9 cellular contexts compared by ENCODE assay signal in genomic region chr10:18140149-18140956, GRCh38. TPM values are rescaled to one million over a fixed set of nuclear protein-coding genes. Genes with fewer than 3 reads are reported as not detected.
DNase-seq lines count a peak whose midpoint lies in the region; ATAC-seq and TF ChIP-seq lines count a peak whose summit lies in the region.
"Had no signal": no experiment of that assay in that cellular context is flagged by ENCODE, and none has a peak within 500 bp of the region (broad histone marks: within the 10 kb centered on the region; RNA-seq: fewer than 3 reads in every experiment).

Gene CACNB2, plus strand, starts transcription at chr10:18140424.

- no peaks in the 10 kb centered on the region for H3K4me1 ChIP-seq in HEK293 (ENCODE audit: control insufficient read depth, insufficient read depth, low read length)
- H3K4me1 ChIP-seq in skeletal muscle satellite cell (ENCODE audit: control insufficient read depth, insufficient read depth, low read length), result peaks cover 5% of the 10 kb centered on the region

- POLR2A ChIA-PET in AG04450 (lab: Yijun Ruan, JAX) (no interaction called here), HEK293 (lab: Yijun Ruan, JAX) (interaction anchor here (0.5 kb wide), 1 partner anchor 32 kb away, joined by 3 read pairs; no protein-coding TSS in a partner anchor)

- H3K4me3 Mint-ChIP-seq in activated CD8-positive, alpha-beta memory T cell treated with anti-CD3 and anti-CD28 coated beads, Interleukin-2, amount 10 ng/mL, durations not matched to agents 7 days and 5 days, result no peak within 1 kb of the TSS
- H3K4me3 Mint-ChIP-seq: central memory CD8-positive, alpha-beta T cell had no signal

- no peak for DNase-seq in AG04450 (ENCODE audit: low read depth, low spot score)
- peak; percentile 57 to 58 for DNase-seq in T47D (ENCODE audit: low read depth in 1 of 2, low spot score in 1 of 2)
- DNase-seq in iPS-NIHi11 (ENCODE audit: low spot score), result peak; percentile 60
- DNase-seq in activated CD8-positive, alpha-beta memory T cell treated with anti-CD3 and anti-CD28 coated beads, Interleukin-2, amount 10 ng/mL, durations not matched to agents 7 days and 5 days, result no peak
- DNase-seq in DMS114 treated with DMSO at 0.1 percent for 48 hours (lab: John Stamatoyannopoulos, UW; ENCODE audit: unreplicated experiment), result no peak
- DNase-seq in GM19238 (ENCODE audit: insufficient read length, low spot score), result no peak

- H3K9me3 ChIP-seq in AG04450 (ENCODE audit: control insufficient read depth, insufficient read depth, low read length) (no peaks in the 10 kb centered on the region; the same call in 1 of the 2 replicates), HEK293 (ENCODE audit: control insufficient read depth, insufficient read depth, low read depth, low read length) (no peaks in the 10 kb centered on the region), skeletal muscle satellite cell (replicated peaks; ENCODE audit: low read length) (no peaks in the 10 kb centered on the region)

- H3K9me3 Mint-ChIP-seq in activated CD8-positive, alpha-beta memory T cell treated with anti-CD3 and anti-CD28 coated beads, Interleukin-2, amount 10 ng/mL, durations not matched to agents 7 days and 5 days (ENCODE audit: low read depth), result no peaks in the 10 kb centered on the region
- H3K9me3 Mint-ChIP-seq: central memory CD8-positive, alpha-beta T cell had no signal

- H3K27me3 ChIP-seq in AG04450 (ENCODE audit: control insufficient read depth, insufficient read depth, low read length) (peaks cover 36% of the 10 kb centered on the region), skeletal muscle satellite cell (ENCODE audit: control insufficient read depth, insufficient read depth, low read length) (peaks cover 55% of the 10 kb centered on the region)

- peaks cover 36% of the 10 kb centered on the region for H3K27me3 Mint-ChIP-seq in activated CD8-positive, alpha-beta memory T cell treated with anti-CD3 and anti-CD28 coated beads, Interleukin-2, amount 10 ng/mL, durations not matched to agents 7 days and 5 days

- TF ChIP-seq CTCF in AG04450 (IDR thresholded peaks at IDR 0.05; ENCODE audit: low read depth, low read length) (no peak), HEK293 (tag by site-specific recombination; IDR thresholded peaks at IDR 0.05) (peak; percentile 74; the same call in 1 of the 2 replicates)

- H3K27ac ChIP-seq in AG04450 (ENCODE audit: low read depth, low read length) (no peak within 1 kb of the TSS), HEK293 (ENCODE audit: extremely low read depth, low read depth, low read length) (peak within 1 kb of the TSS; percentile 81; the same call in 1 of the 2 replicates)

- in situ Hi-C loops in T47D (cut with HindIII; ENCODE audit: low pct_unique_long_range_greater_than_20kb, low sequenced_read_pairs), result no loop called here

- H3K36me3 Mint-ChIP-seq in activated CD8-positive, alpha-beta memory T cell treated with anti-CD3 and anti-CD28 coated beads, Interleukin-2, amount 10 ng/mL, durations not matched to agents 7 days and 5 days, result no peaks in the 10 kb centered on the region

- H3K4me1 Mint-ChIP-seq in activated CD8-positive, alpha-beta memory T cell treated with anti-CD3 and anti-CD28 coated beads, Interleukin-2, amount 10 ng/mL, durations not matched to agents 7 days and 5 days, result no peaks in the 10 kb centered on the region
- H3K4me1 Mint-ChIP-seq: central memory CD8-positive, alpha-beta T cell had no signal

- peak within 1 kb of the TSS; percentile 63 for H3K4me3 ChIP-seq in AG04450 (ENCODE audit: low read depth, low read length)
- peak within 1 kb of the TSS; percentile 66 for H3K4me3 ChIP-seq in HEK293 (ENCODE audit: low read depth, low read length)
- H3K4me3 ChIP-seq in skeletal muscle satellite cell (ENCODE audit: low read length), result peak within 1 kb of the TSS; percentile 70

- no peak within 1 kb of the TSS for H3K27ac Mint-ChIP-seq in activated CD8-positive, alpha-beta memory T cell treated with anti-CD3 and anti-CD28 coated beads, Interleukin-2, amount 10 ng/mL, durations not matched to agents 7 days and 5 days

- H3K36me3 ChIP-seq in HEK293 (ENCODE audit: control insufficient read depth in 2 of 2, insufficient read depth in 1 of 2, low read length in 2 of 2) (no peaks in the 10 kb centered on the region), skeletal muscle satellite cell (ENCODE audit: insufficient read depth, low read length) (no peaks in the 10 kb centered on the region)

- no peak for ATAC-seq in activated CD8-positive, alpha-beta memory T cell treated with anti-CD3 and anti-CD28 coated beads, Interleukin-2, amount 10 ng/mL, durations not matched to agents 7 days and 5 days

- CTCF ChIA-PET in AG04450 (lab: Charles Lee), result no interaction called here
- CTCF ChIA-PET in HEK293 (lab: Yijun Ruan, JAX), result no interaction called here
- CTCF ChIA-PET in activated CD8-positive, alpha-beta memory T cell treated with anti-CD3 and anti-CD28 coated beads, Interleukin-2, amount 10 ng/mL, durations not matched to agents 7 days and 5 days (lab: Charles Lee), result no interaction called here

- peak within 1 kb of the TSS; percentile 44 for H3K9ac ChIP-seq in skeletal muscle satellite cell (ENCODE audit: low read depth, low read length)

- peak within 1 kb of the TSS; percentile 90 for H3K4me2 ChIP-seq in skeletal muscle satellite cell (ENCODE audit: low read length)

TF ChIP-seq in HEK293, 187 proteins besides CTCF, POLR2A, EP300 and RAD21 (continues in another document):
- TF ChIP-seq KLF1 (tag by site-specific recombination; IDR thresholded peaks at IDR 0.05) (no peak), ZNF561 (tag by site-specific recombination; IDR thresholded peaks at IDR 0.05; ENCODE audit: borderline replicate concordance) (peak; percentile 98), GLI4 (tag by site-specific recombination; IDR thresholded peaks at IDR 0.05) (0 out of 2 replicates have a peak, but pooled peaks have one; percentile 29), TCF7L2 (IDR thresholded peaks at IDR 0.05; ENCODE audit: borderline replicate concordance, low read depth, low read length) (no peak), ZNF311 (tag by site-specific recombination; IDR thresholded peaks at IDR 0.05; ENCODE audit: borderline replicate concordance) (no peak), ZNF37A (tag by site-specific recombination; IDR thresholded peaks at IDR 0.05) (peak; percentile 93), ZNF529 (tag by site-specific recombination; IDR thresholded peaks at IDR 0.05; ENCODE audit: insufficient replicate concordance) (no peak), ZSCAN16 (tag by site-specific recombination; IDR thresholded peaks at IDR 0.05) (no peak), ZNF423 (tag by site-specific recombination; IDR thresholded peaks at IDR 0.05) (0 out of 2 replicates have a peak, but pooled peaks have one; percentile 13), ZNF596 (tag by site-specific recombination; IDR thresholded peaks at IDR 0.05) (0 out of 2 replicates have a peak, but pooled peaks have one; percentile 23), ZNF266 (tag by site-specific recombination; IDR thresholded peaks at IDR 0.05; ENCODE audit: low read depth) (no peak), ZNF654 (tag by site-specific recombination; IDR thresholded peaks at IDR 0.05; ENCODE audit: low read depth) (no peak), ZNF837 (tag by site-specific recombination; IDR thresholded peaks at IDR 0.05) (no peak), ZNF664 (tag by site-specific recombination; IDR thresholded peaks at IDR 0.05) (no peak), REPIN1 (tag by site-specific recombination; IDR thresholded peaks at IDR 0.05; ENCODE audit: low read depth) (no peak)
- TF ChIP-seq, protein P1, sequence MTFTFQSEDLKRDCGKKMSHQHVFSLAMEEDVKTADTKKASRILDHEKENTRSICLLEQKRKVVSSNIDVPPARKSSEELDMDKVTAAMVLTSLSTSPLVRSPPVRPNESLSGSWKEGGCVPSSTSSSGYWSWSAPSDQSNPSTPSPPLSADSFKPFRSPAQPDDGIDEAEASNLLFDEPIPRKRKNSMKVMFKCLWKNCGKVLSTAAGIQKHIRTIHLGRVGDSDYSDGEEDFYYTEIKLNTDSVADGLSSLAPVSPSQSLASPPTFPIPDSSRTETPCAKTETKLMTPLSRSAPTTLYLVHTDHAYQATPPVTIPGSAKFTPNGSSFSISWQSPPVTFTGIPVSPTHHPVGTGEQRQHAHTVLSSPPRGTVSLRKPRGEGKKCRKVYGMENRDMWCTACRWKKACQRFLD (tag by site-specific recombination; IDR thresholded peaks at IDR 0.05), result no peak
- TF ChIP-seq, protein P2, sequence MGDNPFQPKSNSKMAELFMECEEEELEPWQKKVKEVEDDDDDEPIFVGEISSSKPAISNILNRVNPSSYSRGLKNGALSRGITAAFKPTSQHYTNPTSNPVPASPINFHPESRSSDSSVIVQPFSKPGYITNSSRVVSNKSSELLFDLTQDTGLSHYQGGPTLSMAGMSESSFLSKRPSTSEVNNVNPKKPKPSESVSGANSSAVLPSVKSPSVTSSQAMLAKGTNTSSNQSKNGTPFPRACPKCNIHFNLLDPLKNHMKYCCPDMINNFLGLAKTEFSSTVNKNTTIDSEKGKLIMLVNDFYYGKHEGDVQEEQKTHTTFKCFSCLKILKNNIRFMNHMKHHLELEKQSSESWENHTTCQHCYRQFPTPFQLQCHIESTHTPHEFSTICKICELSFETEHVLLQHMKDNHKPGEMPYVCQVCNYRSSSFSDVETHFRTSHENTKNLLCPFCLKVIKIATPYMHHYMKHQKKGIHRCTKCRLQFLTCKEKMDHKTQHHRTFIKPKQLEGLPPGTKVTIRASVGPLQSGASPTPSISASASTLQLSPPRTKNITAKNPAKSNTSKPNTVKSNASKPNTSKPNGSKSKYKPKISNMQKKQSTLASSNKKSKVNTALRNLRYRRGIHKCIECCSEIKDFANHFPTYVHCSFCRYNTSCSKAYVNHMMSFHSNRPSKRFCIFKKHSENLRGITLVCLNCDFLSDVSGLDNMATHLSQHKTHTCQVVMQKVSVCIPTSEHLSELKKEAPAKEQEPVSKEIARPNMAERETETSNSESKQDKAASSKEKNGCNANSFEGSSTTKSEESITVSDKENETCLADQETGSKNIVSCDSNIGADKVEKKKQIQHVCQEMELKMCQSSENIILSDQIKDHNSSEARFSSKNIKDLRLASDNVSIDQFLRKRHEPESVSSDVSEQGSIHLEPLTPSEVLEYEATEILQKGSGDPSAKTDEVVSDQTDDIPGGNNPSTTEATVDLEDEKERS (tag by site-specific recombination; IDR thresholded peaks at IDR 0.05), result 0 out of 2 replicates have a peak, but pooled peaks have one; percentile 49

RNA-seq across cellular contexts. Expression of gene CACNB2, which starts in this region (rescaled TPM):
- 0.76 and 0.93 TPM in 2 replicates for polyA plus RNA-seq in AG04450 (2011; rRNA removed)
- 2.0 and 5.9 TPM in 2 replicates for polyA minus RNA-seq in AG04450 (2011; rRNA and poly(A)+ RNA removed)
- total RNA-seq in skeletal muscle satellite cell (2012; rRNA removed), result 8.3 and 11.4 TPM in 2 replicates
- not detected for total RNA-seq in activated CD8-positive, alpha-beta memory T cell treated with anti-CD3 and anti-CD28 coated beads, Interleukin-2, amount 10 ng/mL, durations not matched to agents 7 days and 5 days

Comparison
In these comparisons a context has a peak if more than half of its experiments do, and no peak if none do; other contexts are left out.
1. DNase-seq: peak in T47D (2 of 2) and iPS-NIHi11 (single experiment); none in AG04450 (single experiment), activated CD8-positive, alpha-beta memory T cell treated with anti-CD3 and anti-CD28 coated beads, Interleukin-2, amount 10 ng/mL, durations not matched to agents 7 days and 5 days (single experiment), DMS114 treated with DMSO at 0.1 percent for 48 hours (single experiment) and GM19238 (single experiment).
2. Peak in every context shown above with its lines, with median percentiles within 50 percentile points of each other: H3K4me3 ChIP-seq.